In the genomic region with DNA sequence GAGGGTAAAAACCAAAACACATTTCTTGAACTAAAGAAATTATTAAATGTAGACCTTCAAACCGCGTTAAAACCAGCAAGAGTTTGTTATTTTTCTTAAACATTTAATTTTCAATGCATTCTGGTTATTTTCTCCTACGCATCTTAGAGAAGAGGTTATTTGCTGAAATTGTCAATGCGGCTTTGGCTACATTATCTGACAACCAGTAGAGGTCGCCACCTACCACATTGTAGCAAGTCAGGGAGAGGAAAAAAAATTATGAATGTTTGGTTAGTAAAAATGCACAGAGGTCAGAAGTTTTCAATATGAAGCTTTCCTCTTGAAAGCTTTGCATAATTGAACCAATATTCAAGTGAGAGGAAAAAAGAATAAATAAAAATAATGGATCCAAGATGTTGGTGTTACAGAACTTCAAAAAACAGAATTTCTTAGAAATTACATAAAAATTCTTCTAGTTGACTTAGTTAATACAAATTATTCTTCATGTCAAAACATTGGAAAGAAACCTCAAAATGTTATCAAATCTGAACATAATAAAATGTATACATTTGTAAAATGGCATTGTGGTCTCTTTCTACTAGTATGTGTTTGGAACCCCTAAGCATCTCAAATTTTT, we compare ENCODE assay signal across 1 cellular context.
TF ChIP-seq lines count a peak whose summit lies in the region.

No MANE protein-coding gene starts in this region.

TF ChIP-seq in H1, 55 proteins besides CTCF, POLR2A, EP300 and RAD21:
- TF ChIP-seq, protein P1, sequence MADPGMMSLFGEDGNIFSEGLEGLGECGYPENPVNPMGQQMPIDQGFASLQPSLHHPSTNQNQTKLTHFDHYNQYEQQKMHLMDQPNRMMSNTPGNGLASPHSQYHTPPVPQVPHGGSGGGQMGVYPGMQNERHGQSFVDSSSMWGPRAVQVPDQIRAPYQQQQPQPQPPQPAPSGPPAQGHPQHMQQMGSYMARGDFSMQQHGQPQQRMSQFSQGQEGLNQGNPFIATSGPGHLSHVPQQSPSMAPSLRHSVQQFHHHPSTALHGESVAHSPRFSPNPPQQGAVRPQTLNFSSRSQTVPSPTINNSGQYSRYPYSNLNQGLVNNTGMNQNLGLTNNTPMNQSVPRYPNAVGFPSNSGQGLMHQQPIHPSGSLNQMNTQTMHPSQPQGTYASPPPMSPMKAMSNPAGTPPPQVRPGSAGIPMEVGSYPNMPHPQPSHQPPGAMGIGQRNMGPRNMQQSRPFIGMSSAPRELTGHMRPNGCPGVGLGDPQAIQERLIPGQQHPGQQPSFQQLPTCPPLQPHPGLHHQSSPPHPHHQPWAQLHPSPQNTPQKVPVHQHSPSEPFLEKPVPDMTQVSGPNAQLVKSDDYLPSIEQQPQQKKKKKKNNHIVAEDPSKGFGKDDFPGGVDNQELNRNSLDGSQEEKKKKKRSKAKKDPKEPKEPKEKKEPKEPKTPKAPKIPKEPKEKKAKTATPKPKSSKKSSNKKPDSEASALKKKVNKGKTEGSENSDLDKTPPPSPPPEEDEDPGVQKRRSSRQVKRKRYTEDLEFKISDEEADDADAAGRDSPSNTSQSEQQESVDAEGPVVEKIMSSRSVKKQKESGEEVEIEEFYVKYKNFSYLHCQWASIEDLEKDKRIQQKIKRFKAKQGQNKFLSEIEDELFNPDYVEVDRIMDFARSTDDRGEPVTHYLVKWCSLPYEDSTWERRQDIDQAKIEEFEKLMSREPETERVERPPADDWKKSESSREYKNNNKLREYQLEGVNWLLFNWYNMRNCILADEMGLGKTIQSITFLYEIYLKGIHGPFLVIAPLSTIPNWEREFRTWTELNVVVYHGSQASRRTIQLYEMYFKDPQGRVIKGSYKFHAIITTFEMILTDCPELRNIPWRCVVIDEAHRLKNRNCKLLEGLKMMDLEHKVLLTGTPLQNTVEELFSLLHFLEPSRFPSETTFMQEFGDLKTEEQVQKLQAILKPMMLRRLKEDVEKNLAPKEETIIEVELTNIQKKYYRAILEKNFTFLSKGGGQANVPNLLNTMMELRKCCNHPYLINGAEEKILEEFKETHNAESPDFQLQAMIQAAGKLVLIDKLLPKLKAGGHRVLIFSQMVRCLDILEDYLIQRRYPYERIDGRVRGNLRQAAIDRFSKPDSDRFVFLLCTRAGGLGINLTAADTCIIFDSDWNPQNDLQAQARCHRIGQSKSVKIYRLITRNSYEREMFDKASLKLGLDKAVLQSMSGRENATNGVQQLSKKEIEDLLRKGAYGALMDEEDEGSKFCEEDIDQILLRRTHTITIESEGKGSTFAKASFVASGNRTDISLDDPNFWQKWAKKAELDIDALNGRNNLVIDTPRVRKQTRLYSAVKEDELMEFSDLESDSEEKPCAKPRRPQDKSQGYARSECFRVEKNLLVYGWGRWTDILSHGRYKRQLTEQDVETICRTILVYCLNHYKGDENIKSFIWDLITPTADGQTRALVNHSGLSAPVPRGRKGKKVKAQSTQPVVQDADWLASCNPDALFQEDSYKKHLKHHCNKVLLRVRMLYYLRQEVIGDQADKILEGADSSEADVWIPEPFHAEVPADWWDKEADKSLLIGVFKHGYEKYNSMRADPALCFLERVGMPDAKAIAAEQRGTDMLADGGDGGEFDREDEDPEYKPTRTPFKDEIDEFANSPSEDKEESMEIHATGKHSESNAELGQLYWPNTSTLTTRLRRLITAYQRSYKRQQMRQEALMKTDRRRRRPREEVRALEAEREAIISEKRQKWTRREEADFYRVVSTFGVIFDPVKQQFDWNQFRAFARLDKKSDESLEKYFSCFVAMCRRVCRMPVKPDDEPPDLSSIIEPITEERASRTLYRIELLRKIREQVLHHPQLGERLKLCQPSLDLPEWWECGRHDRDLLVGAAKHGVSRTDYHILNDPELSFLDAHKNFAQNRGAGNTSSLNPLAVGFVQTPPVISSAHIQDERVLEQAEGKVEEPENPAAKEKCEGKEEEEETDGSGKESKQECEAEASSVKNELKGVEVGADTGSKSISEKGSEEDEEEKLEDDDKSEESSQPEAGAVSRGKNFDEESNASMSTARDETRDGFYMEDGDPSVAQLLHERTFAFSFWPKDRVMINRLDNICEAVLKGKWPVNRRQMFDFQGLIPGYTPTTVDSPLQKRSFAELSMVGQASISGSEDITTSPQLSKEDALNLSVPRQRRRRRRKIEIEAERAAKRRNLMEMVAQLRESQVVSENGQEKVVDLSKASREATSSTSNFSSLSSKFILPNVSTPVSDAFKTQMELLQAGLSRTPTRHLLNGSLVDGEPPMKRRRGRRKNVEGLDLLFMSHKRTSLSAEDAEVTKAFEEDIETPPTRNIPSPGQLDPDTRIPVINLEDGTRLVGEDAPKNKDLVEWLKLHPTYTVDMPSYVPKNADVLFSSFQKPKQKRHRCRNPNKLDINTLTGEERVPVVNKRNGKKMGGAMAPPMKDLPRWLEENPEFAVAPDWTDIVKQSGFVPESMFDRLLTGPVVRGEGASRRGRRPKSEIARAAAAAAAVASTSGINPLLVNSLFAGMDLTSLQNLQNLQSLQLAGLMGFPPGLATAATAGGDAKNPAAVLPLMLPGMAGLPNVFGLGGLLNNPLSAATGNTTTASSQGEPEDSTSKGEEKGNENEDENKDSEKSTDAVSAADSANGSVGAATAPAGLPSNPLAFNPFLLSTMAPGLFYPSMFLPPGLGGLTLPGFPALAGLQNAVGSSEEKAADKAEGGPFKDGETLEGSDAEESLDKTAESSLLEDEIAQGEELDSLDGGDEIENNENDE (IDR thresholded peaks at IDR 0.05; ENCODE audit: insufficient replicate concordance, low read length), result no peak
- TF ChIP-seq SIRT6 (IDR thresholded peaks at IDR 0.05; ENCODE audit: low read length) (no peak), JUN (IDR thresholded peaks at IDR 0.05; ENCODE audit: low read depth, low read length) (no peak), SUZ12 (IDR thresholded peaks at IDR 0.05; ENCODE audit: low read length) (no peak), JUND (IDR thresholded peaks at IDR 0.05; ENCODE audit: low read length) (no peak), CBX8 (IDR thresholded peaks at IDR 0.05; ENCODE audit: borderline replicate concordance, low read depth, low read length) (no peak)
- TF ChIP-seq, protein P2, sequence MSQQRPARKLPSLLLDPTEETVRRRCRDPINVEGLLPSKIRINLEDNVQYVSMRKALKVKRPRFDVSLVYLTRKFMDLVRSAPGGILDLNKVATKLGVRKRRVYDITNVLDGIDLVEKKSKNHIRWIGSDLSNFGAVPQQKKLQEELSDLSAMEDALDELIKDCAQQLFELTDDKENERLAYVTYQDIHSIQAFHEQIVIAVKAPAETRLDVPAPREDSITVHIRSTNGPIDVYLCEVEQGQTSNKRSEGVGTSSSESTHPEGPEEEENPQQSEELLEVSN (IDR thresholded peaks at IDR 0.05), result no peak
- TF ChIP-seq, protein P3, sequence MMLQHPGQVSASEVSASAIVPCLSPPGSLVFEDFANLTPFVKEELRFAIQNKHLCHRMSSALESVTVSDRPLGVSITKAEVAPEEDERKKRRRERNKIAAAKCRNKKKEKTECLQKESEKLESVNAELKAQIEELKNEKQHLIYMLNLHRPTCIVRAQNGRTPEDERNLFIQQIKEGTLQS (IDR thresholded peaks at IDR 0.05; ENCODE audit: insufficient read depth, low read depth, low read length), result no peak
